ENCODE assay signal across 11 cellular contexts in the genomic region with DNA sequence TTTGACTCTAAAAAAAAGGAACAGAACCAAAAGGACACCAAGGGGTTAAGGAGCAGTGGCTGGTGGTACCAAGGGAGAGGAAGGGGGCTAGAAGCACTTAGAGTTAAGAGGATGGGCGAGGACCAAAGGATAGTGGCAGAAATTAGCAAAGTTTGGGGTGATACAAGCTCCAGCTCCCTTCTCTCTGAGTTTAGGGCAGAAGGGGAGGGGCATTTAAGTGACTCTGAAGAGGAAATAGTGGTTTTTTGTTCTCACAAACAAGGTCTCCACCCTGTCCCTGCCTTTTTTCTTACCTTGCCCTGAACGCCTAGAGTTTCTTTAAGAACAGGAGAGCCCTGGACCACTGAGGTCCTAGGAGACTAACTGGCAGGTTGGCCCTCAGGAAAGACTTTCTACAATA. TPM values are rescaled to one million over a fixed set of nuclear protein-coding genes. Genes with fewer than 3 reads are reported as not detected.
DNase-seq lines count a peak whose midpoint lies in the region; ATAC-seq and TF ChIP-seq lines count a peak whose summit lies in the region.
"Had no signal": no experiment of that assay in that cellular context is flagged by ENCODE, and none has a peak within 500 bp of the region (broad histone marks: within the 10 kb centered on the region; RNA-seq: fewer than 3 reads in every experiment).

No MANE protein-coding gene starts in this region.

- ATAC-seq in naive B cell (ENCODE audit: low read depth in 2 of 2), result peak; percentile 18 to 23
- no peak for ATAC-seq in HG02884 (IDR thresholded peaks at IDR 0.05; ENCODE audit: unreplicated experiment)

- H3K36me3 ChIP-seq in MM.1S (replicated peaks; ENCODE audit: insufficient read depth, low read length) (peaks cover 19% of the 10 kb centered on the region), adipocyte (ENCODE audit: control insufficient read depth, insufficient read depth, low read length, severe bottlenecking) (peaks cover 54% of the 10 kb centered on the region)

- H2AFZ ChIP-seq in MM.1S (ENCODE audit: low read length), result no peak overlapping the region

- H3K79me2 ChIP-seq in MM.1S (ENCODE audit: low read length), result peaks cover 57% of the 10 kb centered on the region

- H3K9me3 ChIP-seq in MM.1S (replicated peaks; ENCODE audit: insufficient read depth, low read length), result no peaks in the 10 kb centered on the region
- no peaks in the 10 kb centered on the region for H3K9me3 ChIP-seq in adipocyte (ENCODE audit: control insufficient read depth, low read length)

- peak overlapping the region; percentile 96 for H3K4me2 ChIP-seq in MM.1S (ENCODE audit: low read depth, low read length)

- H3K9me2 ChIP-seq in MM.1S (replicated peaks; ENCODE audit: insufficient read depth, low read length), result no peaks in the 10 kb centered on the region

- H3K36me3 Mint-ChIP-seq in naive B cell, result peaks cover 7 to 53% of the 10 kb centered on the region in 2 donors

- peaks cover 61 to 80% (median 70%) of the 10 kb centered on the region in 3 donors for H3K4me1 Mint-ChIP-seq in naive B cell

- no peaks in the 10 kb centered on the region; the same call in 1 of the 2 replicates for H4K20me1 ChIP-seq in MM.1S (ENCODE audit: insufficient read depth, low read length)

- TF ChIP-seq CTCF in MM.1S (IDR thresholded peaks at IDR 0.05; ENCODE audit: low read length), result no peak

- DNase-seq in AML-193 (lab: John Stamatoyannopoulos, UW), result peak; percentile 37 to 43
- peak; percentile 71 for DNase-seq in MM.1S
- no peak for DNase-seq in adipocyte (ENCODE audit: low read depth)
- peak; percentile 46 for DNase-seq in naive B cell
- no peak for DNase-seq in stimulated activated CD4-positive, alpha-beta T cell treated with anti-CD3 and anti-CD28 coated beads, Interleukin-2, amount 100 ng/mL, for 48 hours
- no peak for DNase-seq in DMS153 treated with DMSO at 0.1 percent for 48 hours (lab: John Stamatoyannopoulos, UW; ENCODE audit: unreplicated experiment)
- no peak for DNase-seq in G401 (ENCODE audit: low spot score)
- DNase-seq: stimulated activated CD4-positive, alpha-beta T cell treated with anti-CD3 and anti-CD28 coated beads, Interleukin-4, amount 100 ng/mL, for 4 hours; T-helper 9 cell had no signal

- in situ Hi-C loops in G401 (cut with HindIII; ENCODE audit: low sequenced_read_pairs), result no loop called here

- H3K27me3 Mint-ChIP-seq in naive B cell, result no peaks in the 10 kb centered on the region

- H3K4me1 ChIP-seq in MM.1S (ENCODE audit: low read length), result peaks cover 38% of the 10 kb centered on the region
- H3K4me1 ChIP-seq in adipocyte (ENCODE audit: control insufficient read depth, insufficient read depth, low read length), result peaks cover 37% of the 10 kb centered on the region

- H3K27ac Mint-ChIP-seq in naive B cell, result peak overlapping the region; percentile 57 to 99 (median 91)

- peak overlapping the region; percentile 87 to 100 (median 98) for H3K4me3 Mint-ChIP-seq in naive B cell

- H3K4me3 ChIP-seq in MM.1S (ENCODE audit: low read length) (peak overlapping the region; percentile 24), adipocyte (ENCODE audit: low read length) (peak overlapping the region; percentile 2)

- H3K27me3 ChIP-seq in MM.1S (replicated peaks; ENCODE audit: insufficient read depth, low read length), result no peaks in the 10 kb centered on the region
- no peaks in the 10 kb centered on the region for H3K27me3 ChIP-seq in adipocyte (replicated peaks; ENCODE audit: control insufficient read depth, insufficient read depth, low read length)

- peaks cover 25% of the 10 kb centered on the region for H3F3A ChIP-seq in MM.1S (ENCODE audit: insufficient read depth, low read length)

- no peaks in the 10 kb centered on the region for H3K9me3 Mint-ChIP-seq in naive B cell

- peak overlapping the region; percentile 76 for H3K27ac ChIP-seq in MM.1S (ENCODE audit: low read length)

- H3K9ac ChIP-seq in MM.1S (ENCODE audit: low read length) (peak overlapping the region; percentile 18; the same call in 1 of the 2 replicates), adipocyte (ENCODE audit: low read length) (peak overlapping the region; percentile 8)

RNA-seq across cellular contexts. Expression of a gene that starts 3.3 kb away (rescaled TPM):
- 100 to 1,000 TPM in 5 of 6 donors, 10 to 100 TPM in 1; 98.9 to 152 (median 119) TPM for polyA plus RNA-seq in naive B cell (ENCODE audit: low read depth in 6 of 6)
- total RNA-seq in G401 (2014; rRNA removed; shearing (Covaris generic)), result 54.4 and 84.6 TPM in 2 replicates

RNA-seq across cellular contexts. Expression of a gene that starts 4.0 kb away (rescaled TPM):
- 1 to 10 TPM in 5 of 6 donors, under 1 TPM in 1; 0.82 to 3.1 (median 2.5) TPM for polyA plus RNA-seq in naive B cell (ENCODE audit: low read depth in 6 of 6)
- total RNA-seq in G401 (2014; rRNA removed; shearing (Covaris generic)), result 8.1 and 11.0 TPM in 2 replicates

RNA-seq across cellular contexts. Expression of a gene that starts 8.6 kb away (rescaled TPM):
- polyA plus RNA-seq in naive B cell (ENCODE audit: low read depth in 6 of 6), result 10 to 100 TPM in 1 of 6 donors, 1 to 10 TPM in 5; 1.3 to 10.7 (median 8.2) TPM
- 0.07 TPM in 1 of 2 replicates, not detected in the other for total RNA-seq in G401 (2014; rRNA removed; shearing (Covaris generic))

RNA-seq across cellular contexts. Expression of a gene that starts 14.4 kb away (rescaled TPM):
- 1 to 10 TPM; 2.4 to 9.2 (median 4.8) TPM for polyA plus RNA-seq in naive B cell (ENCODE audit: low read depth in 6 of 6)
- total RNA-seq in G401 (2014; rRNA removed; shearing (Covaris generic)), result 4.6 and 7.8 TPM in 2 replicates

RNA-seq across cellular contexts. Expression of a gene that starts 19.8 kb away (rescaled TPM):
- under 1 TPM in 1 of 6 donors, not detected in 5; 0.19 TPM for polyA plus RNA-seq in naive B cell (ENCODE audit: low read depth in 6 of 6)
- total RNA-seq in G401 (2014; rRNA removed; shearing (Covaris generic)), result not detected in 2 replicates
- total RNA-seq: glomerular endothelial cell had no signal

Comparison
In these comparisons a context has a peak if more than half of its experiments do, and no peak if none do; other contexts are left out.
1. DNase-seq: peak in AML-193 (2 of 2), MM.1S (single experiment) and naive B cell (single experiment); none in adipocyte (single experiment), stimulated activated CD4-positive, alpha-beta T cell treated with anti-CD3 and anti-CD28 coated beads, Interleukin-2, amount 100 ng/mL, for 48 hours (0 of 2), DMS153 treated with DMSO at 0.1 percent for 48 hours (single experiment) and G401 (single experiment).